ENCODE assay signal across 11 cellular contexts in the genomic region with DNA sequence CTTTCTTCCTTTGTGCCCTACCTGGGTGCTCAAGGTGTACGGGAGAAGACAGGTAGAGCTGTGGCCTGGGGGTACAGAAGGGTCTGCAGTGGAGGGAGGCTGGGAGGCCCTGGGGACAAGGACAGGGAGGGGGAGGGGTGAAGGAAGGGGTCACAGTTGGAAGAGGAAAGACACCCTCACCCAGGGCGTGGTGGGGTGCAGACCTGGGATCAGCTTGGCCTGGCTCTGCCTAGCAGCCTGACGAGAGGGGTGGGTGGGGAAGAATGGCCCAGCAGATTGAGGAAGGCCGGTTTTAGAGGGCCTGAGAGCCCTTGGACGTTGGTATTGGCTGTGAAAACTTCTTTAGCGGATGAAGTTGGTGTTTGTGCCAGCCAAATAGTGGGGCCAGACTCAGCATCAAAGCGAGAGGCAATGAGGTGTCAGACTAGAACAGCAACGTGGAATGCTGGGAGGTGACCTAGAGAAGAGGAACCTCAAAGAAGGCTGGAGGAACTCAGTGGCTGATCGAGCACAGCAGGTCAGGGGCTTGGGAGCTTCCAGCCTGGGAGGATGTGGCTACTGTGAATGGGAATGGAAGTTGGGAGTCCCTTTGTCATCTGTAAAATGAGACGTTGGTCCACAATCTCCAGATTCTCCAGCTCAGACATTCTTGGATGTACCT. TPM values are rescaled to one million over a fixed set of nuclear protein-coding genes. Genes with fewer than 3 reads are reported as not detected.
DNase-seq lines count a peak whose midpoint lies in the region; ATAC-seq and TF ChIP-seq lines count a peak whose summit lies in the region.
"Had no signal": no experiment of that assay in that cellular context is flagged by ENCODE, and none has a peak within 500 bp of the region (broad histone marks: within the 10 kb centered on the region; RNA-seq: fewer than 3 reads in every experiment).

No MANE protein-coding gene starts in this region.

- H3K4me2 ChIP-seq in BLaER1 treated with 17β-estradiol and CSF1 and Interleukin-3, amounts not matched to agents 10 nM and 100 nM, result peak overlapping the region; percentile 45 to 87 (median 69)

- H4K20me1 ChIP-seq in BLaER1 treated with 17β-estradiol and CSF1 and Interleukin-3, amounts not matched to agents 10 nM and 100 nM, result no peaks in the 10 kb centered on the region

- peak; percentile 32 for DNase-seq in lower lobe of right lung
- DNase-seq: activated CD4-positive, alpha-beta T cell treated with anti-CD3 and anti-CD28 coated beads for 48 hours; NCI-H2081 treated with DMSO at 0.1 percent for 48 hours; stimulated activated CD4-positive, alpha-beta T cell treated with anti-CD3 and anti-CD28 coated beads, Interleukin-12 subunit alpha, Interleukin-12 subunit beta, amount 100 ng/mL, for 4 hours had no signal

- no peaks in the 10 kb centered on the region for H3K36me3 Mint-ChIP-seq in activated T-helper 17 cell treated with anti-CD3 and anti-CD28 coated beads, Interleukin-2, amount 50 U/mL, for 72 hours (ENCODE audit: low read depth)

- H3K9me3 Mint-ChIP-seq in activated T-helper 17 cell treated with anti-CD3 and anti-CD28 coated beads, Interleukin-2, amount 50 U/mL, for 72 hours, result no peaks in the 10 kb centered on the region

- ATAC-seq in activated T-helper 17 cell treated with anti-CD3 and anti-CD28 coated beads, Interleukin-2, amount 50 U/mL, for 72 hours (replicated peaks), result no peak
- ATAC-seq in lower lobe of right lung, result no peak
- no peak for ATAC-seq in HG02759 (IDR thresholded peaks at IDR 0.05; ENCODE audit: unreplicated experiment)
- ATAC-seq in HG03108 (IDR thresholded peaks at IDR 0.05; ENCODE audit: unreplicated experiment), result no peak
- ATAC-seq in HG02970 (IDR thresholded peaks at IDR 0.05; ENCODE audit: low FRiP score, unreplicated experiment), result no peak
- no peak for ATAC-seq in HG03378 (IDR thresholded peaks at IDR 0.05; ENCODE audit: unreplicated experiment)

- peak overlapping the region; percentile 61 for H3K27ac Mint-ChIP-seq in activated T-helper 17 cell treated with anti-CD3 and anti-CD28 coated beads, Interleukin-2, amount 50 U/mL, for 72 hours

- H3K4me1 Mint-ChIP-seq in activated T-helper 17 cell treated with anti-CD3 and anti-CD28 coated beads, Interleukin-2, amount 50 U/mL, for 72 hours, result peaks cover under 1% of the 10 kb centered on the region

- H3K4me1 ChIP-seq in BLaER1 treated with 17β-estradiol and CSF1 and Interleukin-3, amounts not matched to agents 10 nM and 100 nM, result peaks cover 79 to 96% (median 90%) of the 10 kb centered on the region in 10 experiments
- H3K4me1 ChIP-seq in lower lobe of right lung, result peaks cover 64% of the 10 kb centered on the region

- no peak overlapping the region for H3K4me3 Mint-ChIP-seq in activated T-helper 17 cell treated with anti-CD3 and anti-CD28 coated beads, Interleukin-2, amount 50 U/mL, for 72 hours

- H3K36me3 ChIP-seq in BLaER1 treated with 17β-estradiol and CSF1 and Interleukin-3, amounts not matched to agents 10 nM and 100 nM, result peaks cover 0 to 24% (median 11%) of the 10 kb centered on the region in 11 experiments; a peak in 13 of 22 replicates
- peaks cover 10% of the 10 kb centered on the region for H3K36me3 ChIP-seq in lower lobe of right lung

- no peak overlapping the region for H3K27ac ChIP-seq in BLaER1 treated with 17β-estradiol and CSF1 and Interleukin-3, amounts not matched to agents 10 nM and 100 nM
- H3K27ac ChIP-seq in lower lobe of right lung (peak overlapping the region; percentile 87), skin epidermis (peak overlapping the region in 14 of 21 experiments; percentile 23 to 96 (median 82))

- no peaks in the 10 kb centered on the region for H3K27me3 ChIP-seq in BLaER1 treated with 17β-estradiol and CSF1 and Interleukin-3, amounts not matched to agents 10 nM and 100 nM
- no peaks in the 10 kb centered on the region for H3K27me3 ChIP-seq in lower lobe of right lung (ENCODE audit: low read depth)

- no peak overlapping the region for H3K9ac ChIP-seq in BLaER1 treated with 17β-estradiol and CSF1 and Interleukin-3, amounts not matched to agents 10 nM and 100 nM

- H3K9me3 ChIP-seq in BLaER1 treated with 17β-estradiol and CSF1 and Interleukin-3, amounts not matched to agents 10 nM and 100 nM (replicated peaks in 1 of 11), result peaks cover 0 to 15% (median 3%) of the 10 kb centered on the region in 11 experiments; a peak in 6 of 22 replicates
- no peaks in the 10 kb centered on the region for H3K9me3 ChIP-seq in lower lobe of right lung

- intact Hi-C loops in lower lobe of right lung (cut with DNase I), result no loop called here

- H3K27me3 Mint-ChIP-seq in activated T-helper 17 cell treated with anti-CD3 and anti-CD28 coated beads, Interleukin-2, amount 50 U/mL, for 72 hours, result no peaks in the 10 kb centered on the region

- no peak overlapping the region for H3K4me3 ChIP-seq in BLaER1 treated with 17β-estradiol and CSF1 and Interleukin-3, amounts not matched to agents 10 nM and 100 nM
- H3K4me3 ChIP-seq in lower lobe of right lung (no peak overlapping the region), skin epidermis (no peak overlapping the region)

- no peak for TF ChIP-seq CTCF in lower lobe of right lung (IDR thresholded peaks at IDR 0.05)

RNA-seq across cellular contexts. Expression of a gene that starts 18.1 kb away (rescaled TPM):
- total RNA-seq in activated T-helper 17 cell treated with anti-CD3 and anti-CD28 coated beads, Interleukin-2, amount 50 U/mL, for 72 hours, result 10 to 100 TPM; 60.0 to 73.9 TPM
- 142 TPM for total RNA-seq in lower lobe of right lung

Comparison
In these comparisons a context has a peak if more than half of its experiments do, and no peak if none do; other contexts are left out.
1. H3K27ac ChIP-seq: peak in lower lobe of right lung (single experiment) and skin epidermis (14 of 21); none in BLaER1 treated with 17β-estradiol and CSF1 and Interleukin-3, amounts not matched to agents 10 nM and 100 nM (0 of 11).